1 cellular context compared by ENCODE assay signal in the genomic region with DNA sequence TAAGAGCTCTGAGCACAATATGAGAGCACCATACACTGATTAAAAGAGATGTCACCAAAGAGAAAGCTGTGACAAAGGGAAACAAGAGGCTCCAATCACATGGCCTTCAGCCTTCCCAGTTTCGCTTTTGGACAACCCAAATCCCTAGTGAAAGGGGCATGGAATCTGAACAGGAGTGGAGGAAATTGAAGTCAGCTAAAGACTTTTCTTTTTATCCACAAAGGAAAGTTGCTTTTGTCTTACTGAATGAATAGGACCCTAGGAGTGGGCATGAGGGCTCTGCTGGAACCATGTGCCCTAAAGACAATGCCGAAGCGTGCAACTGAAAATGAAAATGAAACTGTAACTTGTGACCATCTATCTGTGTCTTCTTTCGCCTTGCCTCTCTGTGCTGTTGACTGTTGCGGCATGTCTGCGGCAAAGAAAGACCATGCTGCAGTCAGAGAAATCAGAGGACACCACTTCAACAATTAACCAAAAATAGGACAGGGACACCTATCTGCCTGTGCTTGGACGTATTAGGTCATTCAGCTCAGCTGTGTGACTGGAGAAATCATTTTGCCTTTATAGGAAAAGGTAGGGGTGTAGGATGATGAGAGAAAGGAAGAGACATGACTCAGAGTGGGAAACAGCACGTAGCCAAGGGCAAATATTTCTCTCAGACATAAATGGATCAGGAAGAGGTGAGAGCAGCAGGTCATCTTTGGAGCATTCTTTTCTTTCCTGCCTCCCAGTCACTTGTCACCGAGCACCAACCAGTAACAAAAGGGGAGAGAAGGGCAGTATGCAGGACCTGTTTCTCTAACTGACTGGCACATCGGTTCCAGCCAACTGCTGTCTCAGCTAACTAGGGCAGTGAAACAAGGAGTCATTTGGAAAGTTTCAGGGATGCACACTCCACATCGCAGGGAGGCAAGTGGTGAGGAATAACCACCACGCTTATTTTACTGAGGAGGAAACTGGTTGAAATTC.
A peak's percentile ranks its signal among the peaks of the same experiment; 100 is the strongest.
TF ChIP-seq lines count a peak whose summit lies in the region.

No MANE protein-coding gene starts in this region.

TF ChIP-seq in SK-N-SH, 30 proteins besides CTCF, POLR2A, EP300 and RAD21 (continued from another document):
- TF ChIP-seq, protein P1, sequence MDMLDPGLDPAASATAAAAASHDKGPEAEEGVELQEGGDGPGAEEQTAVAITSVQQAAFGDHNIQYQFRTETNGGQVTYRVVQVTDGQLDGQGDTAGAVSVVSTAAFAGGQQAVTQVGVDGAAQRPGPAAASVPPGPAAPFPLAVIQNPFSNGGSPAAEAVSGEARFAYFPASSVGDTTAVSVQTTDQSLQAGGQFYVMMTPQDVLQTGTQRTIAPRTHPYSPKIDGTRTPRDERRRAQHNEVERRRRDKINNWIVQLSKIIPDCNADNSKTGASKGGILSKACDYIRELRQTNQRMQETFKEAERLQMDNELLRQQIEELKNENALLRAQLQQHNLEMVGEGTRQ (IDR thresholded peaks at IDR 0.05; ENCODE audit: borderline replicate concordance, low read depth, low read length): no peak
- no peak for TF ChIP-seq RCOR1 (IDR thresholded peaks at IDR 0.05; ENCODE audit: low read length)
- TF ChIP-seq MEF2A (IDR thresholded peaks at IDR 0.05; ENCODE audit: borderline replicate concordance, low read depth): no peak
- TF ChIP-seq GABPA (IDR thresholded peaks at IDR 0.05; ENCODE audit: low read depth): no peak
- TF ChIP-seq RXRA (IDR thresholded peaks at IDR 0.05; ENCODE audit: borderline replicate concordance, low read depth): peak; percentile 76; the same call in 1 of the 2 replicates
- TF ChIP-seq, protein P2, sequence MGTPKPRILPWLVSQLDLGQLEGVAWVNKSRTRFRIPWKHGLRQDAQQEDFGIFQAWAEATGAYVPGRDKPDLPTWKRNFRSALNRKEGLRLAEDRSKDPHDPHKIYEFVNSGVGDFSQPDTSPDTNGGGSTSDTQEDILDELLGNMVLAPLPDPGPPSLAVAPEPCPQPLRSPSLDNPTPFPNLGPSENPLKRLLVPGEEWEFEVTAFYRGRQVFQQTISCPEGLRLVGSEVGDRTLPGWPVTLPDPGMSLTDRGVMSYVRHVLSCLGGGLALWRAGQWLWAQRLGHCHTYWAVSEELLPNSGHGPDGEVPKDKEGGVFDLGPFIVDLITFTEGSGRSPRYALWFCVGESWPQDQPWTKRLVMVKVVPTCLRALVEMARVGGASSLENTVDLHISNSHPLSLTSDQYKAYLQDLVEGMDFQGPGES (IDR thresholded peaks at IDR 0.05; ENCODE audit: low read depth, low read length): no peak
- no peak for TF ChIP-seq RFX5 (IDR thresholded peaks at IDR 0.05; ENCODE audit: low read length)
- no peak; the same call in 1 of the 2 replicates for TF ChIP-seq POLR2AphosphoS5 (IDR thresholded peaks at IDR 0.05; ENCODE audit: low read depth, low read length)
- TF ChIP-seq, protein P3, sequence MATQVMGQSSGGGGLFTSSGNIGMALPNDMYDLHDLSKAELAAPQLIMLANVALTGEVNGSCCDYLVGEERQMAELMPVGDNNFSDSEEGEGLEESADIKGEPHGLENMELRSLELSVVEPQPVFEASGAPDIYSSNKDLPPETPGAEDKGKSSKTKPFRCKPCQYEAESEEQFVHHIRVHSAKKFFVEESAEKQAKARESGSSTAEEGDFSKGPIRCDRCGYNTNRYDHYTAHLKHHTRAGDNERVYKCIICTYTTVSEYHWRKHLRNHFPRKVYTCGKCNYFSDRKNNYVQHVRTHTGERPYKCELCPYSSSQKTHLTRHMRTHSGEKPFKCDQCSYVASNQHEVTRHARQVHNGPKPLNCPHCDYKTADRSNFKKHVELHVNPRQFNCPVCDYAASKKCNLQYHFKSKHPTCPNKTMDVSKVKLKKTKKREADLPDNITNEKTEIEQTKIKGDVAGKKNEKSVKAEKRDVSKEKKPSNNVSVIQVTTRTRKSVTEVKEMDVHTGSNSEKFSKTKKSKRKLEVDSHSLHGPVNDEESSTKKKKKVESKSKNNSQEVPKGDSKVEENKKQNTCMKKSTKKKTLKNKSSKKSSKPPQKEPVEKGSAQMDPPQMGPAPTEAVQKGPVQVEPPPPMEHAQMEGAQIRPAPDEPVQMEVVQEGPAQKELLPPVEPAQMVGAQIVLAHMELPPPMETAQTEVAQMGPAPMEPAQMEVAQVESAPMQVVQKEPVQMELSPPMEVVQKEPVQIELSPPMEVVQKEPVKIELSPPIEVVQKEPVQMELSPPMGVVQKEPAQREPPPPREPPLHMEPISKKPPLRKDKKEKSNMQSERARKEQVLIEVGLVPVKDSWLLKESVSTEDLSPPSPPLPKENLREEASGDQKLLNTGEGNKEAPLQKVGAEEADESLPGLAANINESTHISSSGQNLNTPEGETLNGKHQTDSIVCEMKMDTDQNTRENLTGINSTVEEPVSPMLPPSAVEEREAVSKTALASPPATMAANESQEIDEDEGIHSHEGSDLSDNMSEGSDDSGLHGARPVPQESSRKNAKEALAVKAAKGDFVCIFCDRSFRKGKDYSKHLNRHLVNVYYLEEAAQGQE (IDR thresholded peaks at IDR 0.05; ENCODE audit: low read depth, low read length): no peak; the same call in 1 of the 2 replicates
- TF ChIP-seq EZH2phosphoT487 (IDR thresholded peaks at IDR 0.05; ENCODE audit: borderline replicate concordance, low read depth): no peak
- no peak for TF ChIP-seq NRF1 (IDR thresholded peaks at IDR 0.05; ENCODE audit: low read depth, low read length)
- no peak; the same call in 1 of the 2 replicates for TF ChIP-seq SMC3 (IDR thresholded peaks at IDR 0.05; ENCODE audit: low read depth, low read length)
- TF ChIP-seq NFIC (IDR thresholded peaks at IDR 0.05; ENCODE audit: borderline replicate concordance): peak; percentile 46
- no peak; the same call in 1 of the 2 replicates for TF ChIP-seq SIN3A (IDR thresholded peaks at IDR 0.05; ENCODE audit: borderline replicate concordance, low read depth, low read length)
- TF ChIP-seq, protein P4, sequence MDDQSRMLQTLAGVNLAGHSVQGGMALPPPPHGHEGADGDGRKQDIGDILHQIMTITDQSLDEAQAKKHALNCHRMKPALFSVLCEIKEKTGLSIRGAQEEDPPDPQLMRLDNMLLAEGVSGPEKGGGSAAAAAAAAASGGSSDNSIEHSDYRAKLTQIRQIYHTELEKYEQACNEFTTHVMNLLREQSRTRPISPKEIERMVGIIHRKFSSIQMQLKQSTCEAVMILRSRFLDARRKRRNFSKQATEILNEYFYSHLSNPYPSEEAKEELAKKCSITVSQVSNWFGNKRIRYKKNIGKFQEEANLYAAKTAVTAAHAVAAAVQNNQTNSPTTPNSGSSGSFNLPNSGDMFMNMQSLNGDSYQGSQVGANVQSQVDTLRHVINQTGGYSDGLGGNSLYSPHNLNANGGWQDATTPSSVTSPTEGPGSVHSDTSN (IDR thresholded peaks at IDR 0.05): peak; percentile 58
- TF ChIP-seq TAF1 (IDR thresholded peaks at IDR 0.05; ENCODE audit: borderline replicate concordance, low read depth, low read length): peak; percentile 36; the same call in 1 of the 2 replicates
- TF ChIP-seq FOXJ3 (CRISPR knock-in tag; IDR thresholded peaks at IDR 0.05): no peak
